19 cellular contexts compared by ENCODE assay signal in the genomic region with DNA sequence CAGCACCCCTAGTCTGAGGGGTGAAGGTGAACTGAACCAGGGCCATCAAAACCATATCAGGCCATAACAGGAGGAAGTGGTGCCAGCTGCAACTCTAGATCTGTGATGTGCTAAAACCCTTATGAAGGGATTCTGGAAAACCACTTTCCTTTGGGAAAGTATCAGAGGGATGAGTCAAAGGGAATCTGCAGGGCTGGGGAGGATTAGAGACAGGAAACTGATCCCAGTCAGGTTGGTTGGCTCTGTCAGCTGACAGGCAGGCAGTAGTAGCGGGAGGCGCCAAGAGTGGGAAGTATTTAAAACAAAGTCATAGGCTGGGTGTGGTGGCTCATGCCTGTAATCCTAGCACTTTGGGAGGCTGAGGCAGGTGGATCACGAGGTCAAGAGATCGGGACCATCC.
DNase-seq lines count a peak whose midpoint lies in the region; ATAC-seq and TF ChIP-seq lines count a peak whose summit lies in the region.
"Had no signal": no experiment of that assay in that cellular context is flagged by ENCODE, and none has a peak within 500 bp of the region (broad histone marks: within the 10 kb centered on the region; RNA-seq: fewer than 3 reads in every experiment).

No MANE protein-coding gene starts in this region.

- no peak overlapping the region for H2AFZ ChIP-seq in trophoblast cell (ENCODE audit: insufficient read depth, low read length, poor library complexity)

- no peaks in the 10 kb centered on the region for H3K9me3 Mint-ChIP-seq in MCF 10A (ENCODE audit: unreplicated experiment)
- H3K9me3 Mint-ChIP-seq: CD4-positive, alpha-beta memory T cell had no signal

- H4K8ac ChIP-seq in trophoblast cell (ENCODE audit: low read depth, low read length), result no peak overlapping the region

- H3K18ac ChIP-seq in trophoblast cell (ENCODE audit: low read length), result no peak overlapping the region

- H3K36me3 Mint-ChIP-seq in MCF 10A (ENCODE audit: insufficient read depth, unreplicated experiment), result peaks cover 5% of the 10 kb centered on the region
- H3K36me3 Mint-ChIP-seq: CD4-positive, alpha-beta memory T cell had no signal

- CTCF ChIA-PET in MCF 10A (lab: Yijun Ruan, JAX), result interaction anchor here (1.0 kb wide), 1 partner anchor 170 kb away, joined by 3 read pairs; no protein-coding TSS in a partner anchor

- no peak overlapping the region for H3K4me3 Mint-ChIP-seq in MCF 10A (ENCODE audit: unreplicated experiment)
- H3K4me3 Mint-ChIP-seq: CD4-positive, alpha-beta memory T cell had no signal

- no peak for TF ChIP-seq POLR2A in breast epithelium (IDR thresholded peaks at IDR 0.05)

- no peak overlapping the region for H4K12ac ChIP-seq in trophoblast cell (ENCODE audit: low read depth, low read length)

- H3K4me2 ChIP-seq in trophoblast cell (ENCODE audit: low read length), result no peak overlapping the region
- H3K4me2 ChIP-seq: A549 had no signal

- H3K14ac ChIP-seq in trophoblast cell (ENCODE audit: low read length), result no peak overlapping the region

- H3K27me3 ChIP-seq in breast epithelium, result no peaks in the 10 kb centered on the region
- no peaks in the 10 kb centered on the region for H3K27me3 ChIP-seq in SJCRH30
- H3K27me3 ChIP-seq in trophoblast cell (ENCODE audit: insufficient read depth, low read length), result no peaks in the 10 kb centered on the region
- H3K27me3 ChIP-seq: right lobe of liver, testis had no signal

- ATAC-seq in HG02798 (IDR thresholded peaks at IDR 0.05; ENCODE audit: poor library complexity, unreplicated experiment) (no peak), HG03159 (IDR thresholded peaks at IDR 0.05; ENCODE audit: unreplicated experiment) (no peak)
- ATAC-seq: A549, right lobe of liver had no signal

- H3K9ac ChIP-seq in trophoblast cell (ENCODE audit: low read length), result no peak overlapping the region

- no peaks in the 10 kb centered on the region for H3K79me1 ChIP-seq in trophoblast cell (ENCODE audit: low read length)

- no CpG with 5 or more reads among the region's 4 CpGs for WGBS in trophoblast cell (ENCODE audit: extremely low coverage, insufficient coverage, insufficient read length)

- H3K36me3 ChIP-seq in breast epithelium (no peaks in the 10 kb centered on the region), SJCRH30 (no peaks in the 10 kb centered on the region), trophoblast cell (ENCODE audit: control insufficient read depth in 1 of 2, insufficient read depth in 2 of 2, low read length in 2 of 2) (no peaks in the 10 kb centered on the region)
- H3K36me3 ChIP-seq: right lobe of liver, WERI-Rb-1 had no signal

- no peaks in the 10 kb centered on the region for H3K4me1 ChIP-seq in breast epithelium
- peaks cover 4% of the 10 kb centered on the region for H3K4me1 ChIP-seq in SJCRH30
- H3K4me1 ChIP-seq in trophoblast cell (ENCODE audit: control insufficient read depth in 1 of 2, insufficient read depth in 2 of 2, low read length in 2 of 2), result peaks cover 0 to 4% of the 10 kb centered on the region in 2 experiments

- POLR2A ChIA-PET in MCF 10A (lab: Yijun Ruan, JAX), result no interaction called here

- no TSS peak for BruUV-seq in MCF 10A (replicated peaks; lab: Mats Ljungman, UMichigan)

- H3K4ac ChIP-seq in trophoblast cell (ENCODE audit: low read depth, low read length), result no peak overlapping the region

- no peak overlapping the region for H4K91ac ChIP-seq in trophoblast cell (ENCODE audit: low read depth, low read length)

- H2BK5ac ChIP-seq in trophoblast cell (ENCODE audit: low read depth, low read length, poor library complexity), result no peak overlapping the region

- intact Hi-C loops in MCF 10A (cut with micrococcal nuclease) (no loop called here), breast epithelium (cut with DNase I; ENCODE audit: low total_unique reads) (no loop called here)

- no peaks in the 10 kb centered on the region for H3K9me3 ChIP-seq in breast epithelium
- no peaks in the 10 kb centered on the region; the same call in 1 of the 2 replicates for H3K9me3 ChIP-seq in SJCRH30 (replicated peaks)
- no peaks in the 10 kb centered on the region for H3K9me3 ChIP-seq in trophoblast cell (ENCODE audit: insufficient read depth, low read depth, low read length)
- H3K9me3 ChIP-seq: A549, right lobe of liver, testis had no signal

- peaks cover 11% of the 10 kb centered on the region for H3K4me1 Mint-ChIP-seq in MCF 10A (ENCODE audit: insufficient read depth, unreplicated experiment)
- H3K4me1 Mint-ChIP-seq: CD4-positive, alpha-beta memory T cell had no signal

- no peaks in the 10 kb centered on the region for H3K79me2 ChIP-seq in trophoblast cell (ENCODE audit: control insufficient read depth, insufficient read depth, low read length, poor library complexity)

- DNase-seq in MCF 10A (ENCODE audit: unreplicated experiment), result peak; percentile 12
- no peak for DNase-seq in breast epithelium (ENCODE audit: low spot score in 2 of 2)
- DNase-seq in SJCRH30, result peak; percentile 39 to 66
- peak; percentile 60 for DNase-seq in fibroblast of villous mesenchyme (ENCODE audit: low read depth)
- DNase-seq in T1000 (lab: John Stamatoyannopoulos, UW), result no peak
- DNase-seq in trophoblast cell, result no peak
- DNase-seq: amniotic stem cell; CD4-positive, alpha-beta memory T cell; DND-41; NCI-H2171 treated with DMSO at 0.1 percent for 48 hours; occipital lobe; right lobe of liver; stimulated activated CD4-positive, alpha-beta T cell treated with anti-CD3 and anti-CD28 coated beads, Interleukin-2, amount 100 ng/mL, for 24 hours; testis; WERI-Rb-1 had no signal

- H2BK120ac ChIP-seq in trophoblast cell (ENCODE audit: insufficient read depth, low read length, poor library complexity), result no peak overlapping the region

- H2BK12ac ChIP-seq in trophoblast cell (ENCODE audit: low read length), result no peak overlapping the region

- TF ChIP-seq CTCF in MCF 10A (IDR thresholded peaks at IDR 0.05; ENCODE audit: unreplicated experiment) (no peak), breast epithelium (IDR thresholded peaks at IDR 0.05) (no peak), fibroblast of villous mesenchyme (IDR thresholded peaks at IDR 0.05; ENCODE audit: insufficient read depth, low read depth, low read length) (no peak)

- no peak overlapping the region for H3K23ac ChIP-seq in trophoblast cell (ENCODE audit: low read length)

- H3K4me3 ChIP-seq in breast epithelium (no peak overlapping the region), SJCRH30 (no peak overlapping the region), fibroblast of villous mesenchyme (ENCODE audit: low read depth, low read length) (no peak overlapping the region), trophoblast cell (ENCODE audit: low read depth, low read length) (no peak overlapping the region)
- H3K4me3 ChIP-seq: A549, right lobe of liver, SK-N-MC, testis had no signal

- H3K27ac Mint-ChIP-seq in MCF 10A (ENCODE audit: low read depth, unreplicated experiment), result no peak overlapping the region
- H3K27ac Mint-ChIP-seq: CD4-positive, alpha-beta memory T cell had no signal

- H3K27me3 Mint-ChIP-seq in MCF 10A (ENCODE audit: insufficient read depth, unreplicated experiment), result no peaks in the 10 kb centered on the region
- H3K27me3 Mint-ChIP-seq: CD4-positive, alpha-beta memory T cell had no signal

- H3K27ac ChIP-seq in breast epithelium (no peak overlapping the region), SJCRH30 (no peak overlapping the region), trophoblast cell (ENCODE audit: low read depth, low read length) (no peak overlapping the region)
- H3K27ac ChIP-seq: A549, right lobe of liver, SK-N-MC, testis, WERI-Rb-1 had no signal

- H2AK5ac ChIP-seq in trophoblast cell (ENCODE audit: low read length), result no peak overlapping the region

Comparison
In these comparisons a context has a peak if more than half of its experiments do, and no peak if none do; other contexts are left out.
1. DNase-seq: peak in MCF 10A (single experiment), SJCRH30 (2 of 2) and fibroblast of villous mesenchyme (single experiment); none in breast epithelium (0 of 2), T1000 (single experiment) and trophoblast cell (0 of 2).